In the genomic region with DNA sequence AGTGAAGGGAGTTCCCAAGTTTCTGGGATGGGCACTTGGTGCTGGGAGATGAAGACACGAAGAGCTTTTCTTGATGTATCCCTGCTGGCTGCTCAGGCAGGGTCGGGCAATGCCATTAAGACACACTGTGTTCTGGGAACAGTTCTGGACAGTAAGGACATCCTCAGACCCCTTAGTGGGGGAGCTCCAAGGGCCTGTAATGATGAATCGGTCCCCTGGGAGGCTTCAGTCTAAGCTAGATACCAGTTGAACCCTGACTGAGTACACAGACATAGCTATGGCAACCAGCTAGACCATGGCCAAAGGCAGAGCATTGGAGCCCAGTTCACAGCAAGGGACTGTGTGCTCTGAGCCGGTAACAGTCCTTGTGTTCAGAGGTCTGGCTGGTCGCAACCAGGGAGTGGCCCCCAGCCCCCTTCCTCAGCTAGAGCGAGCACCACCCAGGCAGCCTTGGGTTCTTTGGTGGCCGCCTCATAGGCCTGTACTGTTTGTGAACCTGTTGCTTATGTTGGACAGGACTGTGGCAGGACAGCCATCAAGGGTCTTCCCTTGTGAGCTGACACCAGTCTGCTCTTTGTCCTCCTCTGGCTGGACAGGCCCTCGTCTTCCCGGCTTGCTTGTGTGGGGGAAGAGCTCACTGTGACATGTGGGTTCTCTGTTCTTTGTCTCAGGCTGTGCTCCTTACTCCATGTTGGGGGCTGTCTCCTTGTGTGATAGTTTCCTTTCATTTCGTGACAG, we compare ENCODE assay signal across 1 cellular context.
TF ChIP-seq lines count a peak whose summit lies in the region.

No MANE protein-coding gene starts in this region.

TF ChIP-seq in endothelial cell of umbilical vein, 7 proteins besides CTCF, POLR2A, EP300 and RAD21 (continued from another document):
- TF ChIP-seq, protein P1, sequence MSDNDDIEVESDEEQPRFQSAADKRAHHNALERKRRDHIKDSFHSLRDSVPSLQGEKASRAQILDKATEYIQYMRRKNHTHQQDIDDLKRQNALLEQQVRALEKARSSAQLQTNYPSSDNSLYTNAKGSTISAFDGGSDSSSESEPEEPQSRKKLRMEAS (IDR thresholded peaks at IDR 0.05; ENCODE audit: insufficient read depth, insufficient read length) = no peak
